ENCODE assay signal across 28 cellular contexts in the genomic region with DNA sequence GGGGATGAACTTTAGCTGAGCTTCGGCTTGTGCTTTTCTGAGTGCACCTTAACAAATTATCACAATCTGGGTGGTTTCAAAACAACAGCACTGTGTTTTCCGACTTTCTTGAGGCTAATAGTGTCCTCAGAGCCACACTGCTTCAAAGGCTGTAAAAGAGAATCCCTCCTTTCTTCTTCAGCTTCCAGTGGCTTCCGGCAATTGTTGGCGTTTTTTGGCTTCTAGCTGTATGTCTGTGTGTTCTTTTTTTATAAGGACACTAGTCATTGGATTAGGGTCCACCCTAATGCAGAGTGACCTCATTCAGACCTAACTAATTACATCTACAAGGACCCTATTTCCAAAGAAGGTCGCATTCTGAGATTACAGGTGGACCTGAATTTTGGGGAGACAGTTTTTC. TPM values are rescaled to one million over a fixed set of nuclear protein-coding genes. Genes with fewer than 3 reads are reported as not detected.
DNase-seq lines count a peak whose midpoint lies in the region; ATAC-seq and TF ChIP-seq lines count a peak whose summit lies in the region.
"Had no signal": no experiment of that assay in that cellular context is flagged by ENCODE, and none has a peak within 500 bp of the region (broad histone marks: within the 10 kb centered on the region; RNA-seq: fewer than 3 reads in every experiment).

No MANE protein-coding gene starts in this region.

- H3K4me3 Mint-ChIP-seq in GM23338, result no peak overlapping the region
- no peak overlapping the region for H3K4me3 Mint-ChIP-seq in mesothelial cell of epicardium
- H3K4me3 Mint-ChIP-seq: activated B cell treated with CpG ODN at 0.5 μM for 24 hours; activated CD8-positive, alpha-beta T cell treated with anti-CD3 and anti-CD28 coated beads for 36 hours had no signal

- H3K36me3 ChIP-seq in GM23338 (ENCODE audit: insufficient read depth) (no peaks in the 10 kb centered on the region), breast epithelium (no peaks in the 10 kb centered on the region), right atrium auricular region (no peaks in the 10 kb centered on the region)
- H3K36me3 ChIP-seq: sigmoid colon, SJSA1 had no signal

- H3K4me2 ChIP-seq in GM23338, result 0 out of 2 replicates have a peak overlapping the region, but pooled peaks have one; percentile 20

- H2AFZ ChIP-seq in GM23338, result no peak overlapping the region

- ATAC-seq in GM23338 (no peak), GM18873 (IDR thresholded peaks at IDR 0.05; ENCODE audit: low FRiP score, unreplicated experiment) (no peak)
- ATAC-seq: activated CD8-positive, alpha-beta T cell treated with anti-CD3 and anti-CD28 coated beads for 36 hours had no signal

- H3K27me3 ChIP-seq in GM23338 (ENCODE audit: insufficient read depth), result no peaks in the 10 kb centered on the region
- no peaks in the 10 kb centered on the region for H3K27me3 ChIP-seq in breast epithelium
- H3K27me3 ChIP-seq in right atrium auricular region, result no peaks in the 10 kb centered on the region
- H3K27me3 ChIP-seq: sigmoid colon, SJSA1 had no signal

- TF ChIP-seq POLR2A in breast epithelium (IDR thresholded peaks at IDR 0.05), result no peak

- H3K9me3 ChIP-seq in breast epithelium, result no peaks in the 10 kb centered on the region
- H3K9me3 ChIP-seq in right atrium auricular region, result no peaks in the 10 kb centered on the region
- H3K9me3 ChIP-seq: sigmoid colon, SJSA1 had no signal

- H3K27ac ChIP-seq in GM23338 (ENCODE audit: low read depth) (peak overlapping the region; percentile 59; the same call in 1 of the 2 replicates), breast epithelium (peak overlapping the region; percentile 56 to 80), right atrium auricular region (peak overlapping the region; percentile 51 to 65)
- H3K27ac ChIP-seq: C4-2B, SJSA1 had no signal

- DNase-seq in GM23338 (ENCODE audit: low spot score), result no peak
- DNase-seq in breast epithelium (ENCODE audit: low spot score in 2 of 2), result peak in 1 of 2 donors; percentile 44
- no peak for DNase-seq in right atrium auricular region (ENCODE audit: low spot score)
- peak; percentile 41 for DNase-seq in pulmonary artery endothelial cell (ENCODE audit: low read depth, low spot score)
- no peak for DNase-seq in NCI-H2107 (lab: John Stamatoyannopoulos, UW)
- DNase-seq in mesothelial cell of epicardium (ENCODE audit: low spot score in 2 of 2, unreplicated experiment in 2 of 2), result no peak
- DNase-seq in HuH-7 (ENCODE audit: low spot score), result no peak
- DNase-seq: activated B cell treated with CpG ODN at 0.5 μM for 24 hours; activated CD8-positive, alpha-beta T cell treated with anti-CD3 and anti-CD28 coated beads for 36 hours; activated naive CD4-positive, alpha-beta T cell treated with Interleukin-2 at 50 U/mL for 16 hours; activated T-cell treated with anti-CD3 and anti-CD28 coated beads, Interleukin-2, amount 50 U/mL, for 1 hour; aorta; kidney glomerular epithelial cell; NCI-H1417; NCI-H526; occipital lobe; sigmoid colon; stimulated activated CD4-positive, alpha-beta T cell treated with anti-CD3 and anti-CD28 coated beads, Interleukin-1b, Interleukin-23, amount 100 ng/mL, for 48 hours; stimulated activated naive CD4-positive, alpha-beta T cell treated with Interleukin-2 at 50 U/mL for 16 hours had no signal

- peaks cover 17% of the 10 kb centered on the region; the same call in 1 of the 2 replicates for H3K4me1 ChIP-seq in GM23338 (ENCODE audit: insufficient read depth)
- H3K4me1 ChIP-seq in breast epithelium, result no peaks in the 10 kb centered on the region
- H3K4me1 ChIP-seq in right atrium auricular region, result peaks cover 0 to 45% of the 10 kb centered on the region in 2 donors
- H3K4me1 ChIP-seq: sigmoid colon had no signal

- intact Hi-C loops in breast epithelium (cut with DNase I; ENCODE audit: low total_unique reads), result no loop called here

- H3K4me3 ChIP-seq in GM23338 (no peak overlapping the region), breast epithelium (no peak overlapping the region), right atrium auricular region (no peak overlapping the region)
- H3K4me3 ChIP-seq: sigmoid colon, SJSA1 had no signal

- no peaks in the 10 kb centered on the region for H3F3A ChIP-seq in GM23338 (replicated peaks; ENCODE audit: low read depth)

- H3K36me3 Mint-ChIP-seq in GM23338 (ENCODE audit: low read depth) (peaks cover 4% of the 10 kb centered on the region; the same call in 2 of the 3 replicates), mesothelial cell of epicardium (no peaks in the 10 kb centered on the region)

- no peaks in the 10 kb centered on the region; the same call in 1 of the 2 replicates for H4K20me1 ChIP-seq in GM23338 (replicated peaks; ENCODE audit: insufficient read depth)

- no peak for TF ChIP-seq CTCF in GM23338 (conservative IDR thresholded peaks at IDR 0.05; ENCODE audit: low read depth in 2 of 2)
- TF ChIP-seq CTCF in breast epithelium (IDR thresholded peaks at IDR 0.05), result no peak
- no peak for TF ChIP-seq CTCF in right atrium auricular region (IDR thresholded peaks at IDR 0.05)
- TF ChIP-seq CTCF in mesothelial cell of epicardium (IDR thresholded peaks at IDR 0.05; ENCODE audit: unreplicated experiment), result no peak

- H3K9me2 ChIP-seq in GM23338 (ENCODE audit: insufficient read depth), result no peaks in the 10 kb centered on the region

- H3K27me3 Mint-ChIP-seq in GM23338 (ENCODE audit: insufficient read depth, low read depth, poor library complexity), result peaks cover 10% of the 10 kb centered on the region
- no peaks in the 10 kb centered on the region for H3K27me3 Mint-ChIP-seq in mesothelial cell of epicardium (ENCODE audit: low read depth)

- H3K9me3 Mint-ChIP-seq in GM23338 (no peaks in the 10 kb centered on the region), mesothelial cell of epicardium (no peaks in the 10 kb centered on the region)
- H3K9me3 Mint-ChIP-seq: activated B cell treated with CpG ODN at 0.5 μM for 24 hours; activated CD8-positive, alpha-beta T cell treated with anti-CD3 and anti-CD28 coated beads for 36 hours had no signal

- H3K27ac Mint-ChIP-seq in GM23338, result peak overlapping the region; percentile 83
- H3K27ac Mint-ChIP-seq in mesothelial cell of epicardium, result no peak overlapping the region
- H3K27ac Mint-ChIP-seq: activated B cell treated with CpG ODN at 0.5 μM for 24 hours; activated CD8-positive, alpha-beta T cell treated with anti-CD3 and anti-CD28 coated beads for 36 hours had no signal

- H3K4me1 Mint-ChIP-seq in GM23338, result peaks cover 22% of the 10 kb centered on the region
- peaks cover 5% of the 10 kb centered on the region for H3K4me1 Mint-ChIP-seq in mesothelial cell of epicardium
- H3K4me1 Mint-ChIP-seq: activated B cell treated with CpG ODN at 0.5 μM for 24 hours had no signal

- peaks cover 35% of the 10 kb centered on the region for H3K79me2 ChIP-seq in GM23338 (replicated peaks; ENCODE audit: insufficient read depth)

TF ChIP-seq in GM23338, 12 proteins besides CTCF, POLR2A, EP300 and RAD21 (continues in another document):
- TF ChIP-seq NANOG (IDR thresholded peaks at IDR 0.05; ENCODE audit: borderline replicate concordance) (no peak), JUNB (IDR thresholded peaks at IDR 0.05; ENCODE audit: unreplicated experiment) (no peak), CREB1 (CRISPR knock-in tag; IDR thresholded peaks at IDR 0.05; ENCODE audit: low read depth) (no peak), POLR2AphosphoS5 (IDR thresholded peaks at IDR 0.05; ENCODE audit: low read depth) (no peak), ZNF114 (CRISPR knock-in tag; IDR thresholded peaks at IDR 0.05) (no peak)
- TF ChIP-seq, protein P1, sequence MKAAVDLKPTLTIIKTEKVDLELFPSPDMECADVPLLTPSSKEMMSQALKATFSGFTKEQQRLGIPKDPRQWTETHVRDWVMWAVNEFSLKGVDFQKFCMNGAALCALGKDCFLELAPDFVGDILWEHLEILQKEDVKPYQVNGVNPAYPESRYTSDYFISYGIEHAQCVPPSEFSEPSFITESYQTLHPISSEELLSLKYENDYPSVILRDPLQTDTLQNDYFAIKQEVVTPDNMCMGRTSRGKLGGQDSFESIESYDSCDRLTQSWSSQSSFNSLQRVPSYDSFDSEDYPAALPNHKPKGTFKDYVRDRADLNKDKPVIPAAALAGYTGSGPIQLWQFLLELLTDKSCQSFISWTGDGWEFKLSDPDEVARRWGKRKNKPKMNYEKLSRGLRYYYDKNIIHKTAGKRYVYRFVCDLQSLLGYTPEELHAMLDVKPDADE (IDR thresholded peaks at IDR 0.05), result no peak

RNA-seq across cellular contexts. Expression of a gene that starts 30.6 kb away (rescaled TPM):
- total RNA-seq in GM23338 (2014; rRNA removed; shearing (Covaris generic)), result 22.1 and 27.2 TPM in 2 replicates
- polyA plus RNA-seq in GM23338 (2016; fragmentation: Nextera tagmentation; extraction: Ambion mirVana), result 5.8 and 6.1 TPM in 2 replicates
- total RNA-seq in breast epithelium (10 to 100 TPM in 2 of 3 donors, 1 to 10 TPM in 1; 9.8 to 62.8 (median 36.4) TPM), right atrium auricular region (10 to 100 TPM; 16.8 to 21.7 TPM), pulmonary artery endothelial cell (25.7 and 30.0 TPM in 2 replicates), mesothelial cell of epicardium (21.8 to 22.4 TPM (median 22.0 TPM) in 3 replicates)

RNA-seq across cellular contexts. Expression of a gene that starts 36.7 kb away (rescaled TPM):
- not detected in 2 replicates for total RNA-seq in GM23338 (2014; rRNA removed; shearing (Covaris generic))
- polyA plus RNA-seq in GM23338 (2016; fragmentation: Nextera tagmentation; extraction: Ambion mirVana), result not detected in 2 replicates
- total RNA-seq in breast epithelium (not detected), right atrium auricular region (not detected), pulmonary artery endothelial cell (not detected in 2 replicates), mesothelial cell of epicardium (not detected in 3 replicates)
- total RNA-seq: activated B cell treated with CpG ODN at 0.5 μM for 24 hours; activated CD8-positive, alpha-beta T cell treated with anti-CD3 and anti-CD28 coated beads for 36 hours; aorta; cerebellum; fibroblast of villous mesenchyme; G401; H4; occipital lobe; sigmoid colon; T-helper 2 cell treated with Interferon-gamma antibody and Interleukin-4, amounts not matched to agents 100 ng/mL and 5 ng/mL, for 36 hours; urinary bladder had no signal
- polyA plus RNA-seq: aorta, sigmoid colon, urinary bladder had no signal
